Comparison of ENCODE assay signal across 8 cellular contexts in genomic region chr7:74655785-74656420, GRCh38. TPM values are rescaled to one million over a fixed set of nuclear protein-coding genes. Genes with fewer than 3 reads are reported as not detected.
DNase-seq lines count a peak whose midpoint lies in the region; ATAC-seq and TF ChIP-seq lines count a peak whose summit lies in the region.

No MANE protein-coding gene starts in this region.

- no peaks in the 10 kb centered on the region for H3K9me3 ChIP-seq in HUES64 (ENCODE audit: insufficient read depth, low read depth, low read length)

- peak overlapping the region; percentile 97 for H3K27ac ChIP-seq in HUES64 (ENCODE audit: low read depth, low read length)

- CTCF ChIA-PET in MCF 10A (lab: Yijun Ruan, JAX), result interaction anchor here (0.7 to 1.7 kb wide), 8 partner anchors 10 to 237 kb away, joined by 3 to 5 read pairs (median 3); no protein-coding TSS in a partner anchor

- peak overlapping the region; percentile 76 for H3K4me3 Mint-ChIP-seq in MCF 10A (ENCODE audit: unreplicated experiment)

- no peaks in the 10 kb centered on the region for H3K27me3 ChIP-seq in HUES64 (ENCODE audit: insufficient read depth, low read length)

- no peak for ATAC-seq in GM21367 (IDR thresholded peaks at IDR 0.05; ENCODE audit: unreplicated experiment)

- H3K27me3 Mint-ChIP-seq in MCF 10A (ENCODE audit: insufficient read depth, unreplicated experiment), result no peaks in the 10 kb centered on the region

- H3K9me3 Mint-ChIP-seq in MCF 10A (ENCODE audit: unreplicated experiment), result no peaks in the 10 kb centered on the region

- BruUV-seq in MCF 10A (replicated peaks; lab: Mats Ljungman, UMichigan), result no TSS peak

- POLR2A ChIA-PET in MCF 10A (lab: Yijun Ruan, JAX), result interaction anchor here (0.5 to 6.1 kb wide), 9 partner anchors 20 to 175 kb away, joined by 3 to 56 read pairs (median 6); no protein-coding TSS in a partner anchor

- H3K36me3 ChIP-seq in HUES64 (ENCODE audit: insufficient read depth, low read length), result no peaks in the 10 kb centered on the region; the same call in 1 of the 2 replicates

- peaks cover 8% of the 10 kb centered on the region for H3K36me3 Mint-ChIP-seq in MCF 10A (ENCODE audit: insufficient read depth, unreplicated experiment)

- WGBS in HUES64, result 63% methylated on average over 19 of the region's 20 CpGs

- H3K27ac Mint-ChIP-seq in MCF 10A (ENCODE audit: low read depth, unreplicated experiment), result peak overlapping the region; percentile 50

- intact Hi-C loops in MCF 10A (cut with micrococcal nuclease), result loop anchor here (5.0 kb wide), 1 partner anchor 179 kb away; no protein-coding TSS in a partner anchor

- H3K4me1 Mint-ChIP-seq in MCF 10A (ENCODE audit: insufficient read depth, unreplicated experiment), result peaks cover 20% of the 10 kb centered on the region

- peak overlapping the region; percentile 97 for H3K9ac ChIP-seq in HUES64 (ENCODE audit: low read depth, low read length)

- peaks cover 31% of the 10 kb centered on the region for H3K4me1 ChIP-seq in HUES64 (ENCODE audit: insufficient read depth, low read length)

- H3K4me3 ChIP-seq in AG10803 (ENCODE audit: low read length) (peak overlapping the region; percentile 80), HUES64 (ENCODE audit: low read length) (peak overlapping the region; percentile 93)

- TF ChIP-seq CTCF in AG10803 (conservative IDR thresholded peaks at IDR 0.05; ENCODE audit: low read length), result no peak
- no peak for TF ChIP-seq CTCF in MCF 10A (IDR thresholded peaks at IDR 0.05; ENCODE audit: unreplicated experiment)

- DNase-seq in AG10803 (ENCODE audit: low read depth), result no peak
- no peak for DNase-seq in MCF 10A (ENCODE audit: unreplicated experiment)
- peak; percentile 31 for DNase-seq in myocyte (ENCODE audit: low read depth)
- no peak for DNase-seq in SIG-M5 (lab: John Stamatoyannopoulos, UW)
- DNase-seq in Ammon's horn (ENCODE audit: low spot score), result no peak
- DNase-seq in stimulated activated CD8-positive, alpha-beta memory T cell treated with anti-CD3 and anti-CD28 coated beads, Interleukin-4, amount 100 ng/mL, for 48 hours, result no peak

RNA-seq across cellular contexts. Expression of gene GTF2I, which starts 1.6 kb away (rescaled TPM):
- 196 TPM for polyA plus RNA-seq in HUES64 (2013, experiment 1 of 2)
- 179 TPM for polyA plus RNA-seq in HUES64 (2013, experiment 2 of 2)
- total RNA-seq in MCF 10A (2022), result 130 and 152 TPM in 2 replicates
- total RNA-seq in myocyte, result 253 and 267 TPM in 2 replicates
- polyA plus RNA-seq in myocyte (2012), result 132 TPM
